20 cellular contexts compared by ENCODE assay signal in genomic region chr2:15159206-15159605, GRCh38.
"Had no signal": no experiment of that assay in that cellular context is flagged by ENCODE, and none has a peak within 500 bp of the region (broad histone marks: within the 10 kb centered on the region; RNA-seq: fewer than 3 reads in every experiment).

No MANE protein-coding gene starts in this region.

- DNase-seq: effector CD4-positive, alpha-beta T cell; gastrocnemius medialis; heart left ventricle; kidney; left lung; right lobe of liver; stimulated activated CD4-positive, alpha-beta T cell treated with anti-CD3 and anti-CD28 coated beads, Interleukin-12 subunit alpha, Interleukin-12 subunit beta, amount 100 ng/mL, for 4 hours; stimulated activated CD4-positive, alpha-beta T cell treated with anti-CD3 and anti-CD28 coated beads, Interleukin-1b, Interleukin-23, amount 100 ng/mL, for 48 hours; stimulated activated CD4-positive, alpha-beta T cell treated with anti-CD3 and anti-CD28 coated beads, Interleukin-4, amount 100 ng/mL, for 1 hour; stimulated activated CD8-positive, alpha-beta memory T cell treated with anti-CD3 and anti-CD28 coated beads, Interleukin-4, amount 100 ng/mL, for 48 hours; stimulated activated naive CD8-positive, alpha-beta T cell treated with anti-CD3 and anti-CD28 coated beads, Interleukin-15, amount 100 ng/mL, for 72 hours; transverse colon; upper lobe of right lung; uterus had no signal

- H3K9me3 ChIP-seq: gastrocnemius medialis, heart left ventricle, left lung, neutrophil, pancreas, right lobe of liver, suprapubic skin, transverse colon, upper lobe of right lung, uterus had no signal

- H2AFZ ChIP-seq: hepatocyte had no signal

- H3K4me1 ChIP-seq: gastrocnemius medialis, heart left ventricle, left lung, pancreas, right lobe of liver, transverse colon, upper lobe of right lung, uterus had no signal

- H3K4me3 ChIP-seq: dorsolateral prefrontal cortex, gastrocnemius medialis, heart left ventricle, hepatocyte, left lung, pancreas, right lobe of liver, suprapubic skin, transverse colon, upper lobe of right lung, uterus had no signal

- H3K79me2 ChIP-seq: hepatocyte had no signal

- H3K27me3 ChIP-seq: dorsolateral prefrontal cortex, gastrocnemius medialis, heart left ventricle, hepatocyte, left lung, neutrophil, pancreas, right lobe of liver, suprapubic skin, transverse colon, upper lobe of right lung, uterus had no signal

- H3K36me3 ChIP-seq: gastrocnemius medialis, heart left ventricle, left lung, neutrophil, pancreas, right lobe of liver, suprapubic skin, transverse colon, upper lobe of right lung, uterus had no signal

- H3K27ac ChIP-seq: epithelial cell of prostate, gastrocnemius medialis, heart left ventricle, hepatocyte, left lung, neutrophil, pancreas, right lobe of liver, suprapubic skin, transverse colon, upper lobe of right lung, uterus had no signal

- H3K4me2 ChIP-seq: hepatocyte had no signal
